9 cellular contexts compared by ENCODE assay signal in the genomic region with DNA sequence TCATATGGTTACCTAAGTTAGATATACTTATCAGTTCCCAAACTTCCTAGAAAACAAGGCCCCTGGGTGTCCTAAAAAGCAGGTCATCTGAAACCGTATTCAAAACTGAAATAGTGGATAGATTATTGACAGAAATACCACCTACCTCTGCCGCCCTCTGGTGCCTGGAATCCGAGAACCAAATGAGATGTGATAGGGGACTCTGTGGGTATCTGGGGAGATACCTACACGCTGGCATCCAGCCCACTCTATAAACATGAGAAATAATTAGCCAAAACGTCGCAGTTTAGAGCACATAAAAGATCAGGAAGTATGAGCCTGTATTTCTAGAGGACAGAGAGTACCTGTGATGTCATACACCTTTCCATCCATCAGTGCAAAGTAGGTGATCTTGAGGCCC. TPM values are rescaled to one million over a fixed set of nuclear protein-coding genes. Genes with fewer than 3 reads are reported as not detected.
DNase-seq lines count a peak whose midpoint lies in the region; ATAC-seq and TF ChIP-seq lines count a peak whose summit lies in the region.
"Had no signal": no experiment of that assay in that cellular context is flagged by ENCODE, and none has a peak within 500 bp of the region (broad histone marks: within the 10 kb centered on the region; RNA-seq: fewer than 3 reads in every experiment).

No MANE protein-coding gene starts in this region.

- H3K27ac Mint-ChIP-seq in WTC11: peak overlapping the region; percentile 90

- POLR2A ChIA-PET in WTC11 (lab: Charles Lee): no interaction called here

- H3K9me3 ChIP-seq in hepatocyte (ENCODE audit: low read depth): no peaks in the 10 kb centered on the region
- H3K9me3 ChIP-seq in psoas muscle: no peaks in the 10 kb centered on the region

- no peaks in the 10 kb centered on the region for H4K20me1 ChIP-seq in hepatocyte (ENCODE audit: insufficient read depth, poor library complexity, severe bottlenecking)

- ATAC-seq in WTC11 (no peak), GM21737 (IDR thresholded peaks at IDR 0.05; ENCODE audit: unreplicated experiment) (no peak), GM19455 (IDR thresholded peaks at IDR 0.05; ENCODE audit: unreplicated experiment) (no peak), psoas muscle (no peak)

- H3K4me1 Mint-ChIP-seq in WTC11: peaks cover 13% of the 10 kb centered on the region

- peaks cover 40% of the 10 kb centered on the region for H3K36me3 Mint-ChIP-seq in WTC11

- CTCF ChIA-PET in WTC11 (lab: Charles Lee): no interaction called here

- intact Hi-C loops in psoas muscle (cut with DNase I): no loop called here

- no peak overlapping the region for H3K4me3 Mint-ChIP-seq in WTC11

- H3K4me3 ChIP-seq in AG10803 (ENCODE audit: low read length): no peak overlapping the region
- H3K4me3 ChIP-seq in GM12865 (ENCODE audit: low read depth, low read length): no peak overlapping the region
- H3K4me3 ChIP-seq in hepatocyte: no peak overlapping the region
- no peak overlapping the region for H3K4me3 ChIP-seq in psoas muscle

- H3K9me2 ChIP-seq in hepatocyte (replicated peaks; ENCODE audit: insufficient read depth): no peaks in the 10 kb centered on the region

- H3K79me2 ChIP-seq in hepatocyte: peaks cover 41% of the 10 kb centered on the region

- H3K4me1 ChIP-seq in hepatocyte (ENCODE audit: insufficient read depth): peaks cover under 1% of the 10 kb centered on the region
- peaks cover 16% of the 10 kb centered on the region for H3K4me1 ChIP-seq in psoas muscle

- no peak overlapping the region for H3K27ac ChIP-seq in hepatocyte
- H3K27ac ChIP-seq in psoas muscle: no peak overlapping the region

- TF ChIP-seq CTCF in AG10803 (conservative IDR thresholded peaks at IDR 0.05; ENCODE audit: low read length): peak; percentile 40
- TF ChIP-seq CTCF in GM12865 (IDR thresholded peaks at IDR 0.05; ENCODE audit: insufficient read depth, low read depth, low read length, missing control alignments): peak; percentile 10
- TF ChIP-seq CTCF in WTC11 (IDR thresholded peaks at IDR 0.05): no peak
- TF ChIP-seq CTCF in hepatocyte (IDR thresholded peaks at IDR 0.05; ENCODE audit: poor library complexity): peak; percentile 34
- TF ChIP-seq CTCF in psoas muscle (IDR thresholded peaks at IDR 0.05): no peak

- H3K36me3 ChIP-seq in hepatocyte (replicated peaks; ENCODE audit: insufficient read depth, low read depth): no peaks in the 10 kb centered on the region
- H3K36me3 ChIP-seq in psoas muscle (ENCODE audit: insufficient read depth in 1 of 2, low read depth in 1 of 2): peaks cover 20 to 46% of the 10 kb centered on the region in 2 donors

- H3K4me2 ChIP-seq in hepatocyte: no peak overlapping the region

- H3K27me3 Mint-ChIP-seq in WTC11 (ENCODE audit: low read depth): no peaks in the 10 kb centered on the region

- WGBS in hepatocyte (ENCODE audit: low lambda C conversion rate, missing lambda C conversion rate): 48% methylated on average over 6 of the region's 6 CpGs
- 48 to 53% (median 50%) methylated on average over 6 of the region's 6 CpGs for WGBS in psoas muscle, 3 donors

- H2AFZ ChIP-seq in hepatocyte: no peak overlapping the region

- DNase-seq in AG10803 (ENCODE audit: low read depth): no peak
- no peak for DNase-seq in GM12865 (ENCODE audit: low read depth)
- peak; percentile 52 for DNase-seq in WTC11 (ENCODE audit: low spot score)
- DNase-seq in hepatocyte (ENCODE audit: low spot score): peak; percentile 32
- no peak for DNase-seq in AML-193 (lab: John Stamatoyannopoulos, UW)
- no peak for DNase-seq in psoas muscle
- DNase-seq: NCI-H1694 treated with DMSO at 0.1 percent for 48 hours had no signal

- no peaks in the 10 kb centered on the region for H3K27me3 ChIP-seq in hepatocyte
- no peaks in the 10 kb centered on the region for H3K27me3 ChIP-seq in psoas muscle (ENCODE audit: insufficient read depth in 3 of 3, low read length in 2 of 3)

- H3K9me3 Mint-ChIP-seq in WTC11: no peaks in the 10 kb centered on the region

TF ChIP-seq in WTC11, 78 proteins besides CTCF, POLR2A, EP300 and RAD21:
- TF ChIP-seq, protein P1, sequence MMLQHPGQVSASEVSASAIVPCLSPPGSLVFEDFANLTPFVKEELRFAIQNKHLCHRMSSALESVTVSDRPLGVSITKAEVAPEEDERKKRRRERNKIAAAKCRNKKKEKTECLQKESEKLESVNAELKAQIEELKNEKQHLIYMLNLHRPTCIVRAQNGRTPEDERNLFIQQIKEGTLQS (CRISPR knock-in tag; conservative IDR thresholded peaks at IDR 0.05): no peak
- TF ChIP-seq KAT7 (CRISPR knock-in tag; IDR thresholded peaks at IDR 0.05; ENCODE audit: borderline replicate concordance) (no peak), EMX1 (CRISPR knock-in tag; IDR thresholded peaks at IDR 0.05) (no peak), RELA (CRISPR knock-in tag; IDR thresholded peaks at IDR 0.05; ENCODE audit: borderline replicate concordance) (no peak), SMAD4 (CRISPR knock-in tag; IDR thresholded peaks at IDR 0.05) (no peak), ETV6 (CRISPR knock-in tag; IDR thresholded peaks at IDR 0.05) (no peak), ZNF121 (CRISPR knock-in tag; IDR thresholded peaks at IDR 0.05) (no peak), TEAD4 (CRISPR knock-in tag; IDR thresholded peaks at IDR 0.05) (peak; percentile 87; the same call in 1 of the 2 replicates), TEAD1 (CRISPR knock-in tag; IDR thresholded peaks at IDR 0.05) (peak; percentile 87; the same call in 1 of the 2 replicates)
- TF ChIP-seq, protein P2, sequence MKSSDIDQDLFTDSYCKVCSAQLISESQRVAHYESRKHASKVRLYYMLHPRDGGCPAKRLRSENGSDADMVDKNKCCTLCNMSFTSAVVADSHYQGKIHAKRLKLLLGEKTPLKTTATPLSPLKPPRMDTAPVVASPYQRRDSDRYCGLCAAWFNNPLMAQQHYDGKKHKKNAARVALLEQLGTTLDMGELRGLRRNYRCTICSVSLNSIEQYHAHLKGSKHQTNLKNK (CRISPR knock-in tag; IDR thresholded peaks at IDR 0.05): no peak
- TF ChIP-seq, protein P3, sequence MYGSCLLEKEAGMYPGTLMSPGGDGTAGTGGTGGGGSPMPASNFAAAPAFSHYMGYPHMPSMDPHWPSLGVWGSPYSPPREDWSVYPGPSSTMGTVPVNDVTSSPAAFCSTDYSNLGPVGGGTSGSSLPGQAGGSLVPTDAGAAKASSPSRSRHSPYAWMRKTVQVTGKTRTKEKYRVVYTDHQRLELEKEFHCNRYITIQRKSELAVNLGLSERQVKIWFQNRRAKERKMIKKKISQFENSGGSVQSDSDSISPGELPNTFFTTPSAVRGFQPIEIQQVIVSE (CRISPR knock-in tag; IDR thresholded peaks at IDR 0.05; ENCODE audit: borderline replicate concordance): no peak
- TF ChIP-seq, protein P4, sequence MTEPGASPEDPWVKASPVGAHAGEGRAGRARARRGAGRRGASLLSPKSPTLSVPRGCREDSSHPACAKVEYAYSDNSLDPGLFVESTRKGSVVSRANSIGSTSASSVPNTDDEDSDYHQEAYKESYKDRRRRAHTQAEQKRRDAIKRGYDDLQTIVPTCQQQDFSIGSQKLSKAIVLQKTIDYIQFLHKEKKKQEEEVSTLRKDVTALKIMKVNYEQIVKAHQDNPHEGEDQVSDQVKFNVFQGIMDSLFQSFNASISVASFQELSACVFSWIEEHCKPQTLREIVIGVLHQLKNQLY (CRISPR knock-in tag; IDR thresholded peaks at IDR 0.05): no peak

RNA-seq across cellular contexts. Expression of a gene that starts 4.4 kb away (rescaled TPM):
- 32.9 to 37.9 TPM (median 34.8 TPM) in 3 replicates for total RNA-seq in WTC11 (2021)
- 28.6 and 34.2 TPM in 2 replicates for total RNA-seq in hepatocyte
- 93.0 and 106 TPM in 2 replicates for polyA plus RNA-seq in hepatocyte
- total RNA-seq in psoas muscle: 10 to 100 TPM; 12.6 to 27.2 (median 15.0) TPM
- polyA plus RNA-seq in psoas muscle: 10 to 100 TPM; 21.6 to 68.2 (median 24.3) TPM

RNA-seq across cellular contexts. Expression of a gene that starts 4.7 kb away (rescaled TPM):
- total RNA-seq in WTC11 (2021) (98.3 to 102 TPM (median 100 TPM) in 3 replicates), hepatocyte (84.2 and 118 TPM in 2 replicates), psoas muscle (10 to 100 TPM; 38.3 to 52.6 (median 43.0) TPM)
- polyA plus RNA-seq in hepatocyte (103 and 117 TPM in 2 replicates), psoas muscle (10 to 100 TPM; 72.6 to 98.0 (median 81.5) TPM)

RNA-seq across cellular contexts. Expression of a gene that starts 7.2 kb away (rescaled TPM):
- total RNA-seq in WTC11 (2021) (32.1 to 34.5 TPM (median 34.1 TPM) in 3 replicates), hepatocyte (29.4 and 43.4 TPM in 2 replicates), psoas muscle (10 to 100 TPM; 10.8 to 15.5 (median 12.6) TPM)
- polyA plus RNA-seq in hepatocyte (24.5 and 26.5 TPM in 2 replicates), psoas muscle (10 to 100 TPM; 10.5 to 23.8 (median 20.1) TPM)

RNA-seq across cellular contexts. Expression of a gene that starts 20.5 kb away (rescaled TPM):
- total RNA-seq in WTC11 (2021): 0.98 to 1.6 TPM (median 1.0 TPM) in 3 replicates
- 6.1 and 6.4 TPM in 2 replicates for total RNA-seq in hepatocyte
- polyA plus RNA-seq in hepatocyte: 10.8 and 16.4 TPM in 2 replicates
- total RNA-seq in psoas muscle: 1 to 10 TPM; 1.4 to 2.8 (median 1.8) TPM
- polyA plus RNA-seq in psoas muscle: 1 to 10 TPM in 2 of 3 donors, under 1 TPM in 1; 0.66 to 4.1 (median 1.1) TPM

Comparison
In these comparisons a context has a peak if more than half of its experiments do, and no peak if none do; other contexts are left out.
1. DNase-seq: peak in WTC11 (single experiment) and hepatocyte (single experiment); none in AG10803 (single experiment), GM12865 (single experiment), AML-193 (0 of 2) and psoas muscle (0 of 2).
2. CTCF ChIP-seq: peak in AG10803 (single experiment), GM12865 (single experiment) and hepatocyte (single experiment); none in WTC11 (single experiment) and psoas muscle (single experiment).